In genomic region chr22:29030016-29030617, GRCh38 we compare ENCODE assay signal across 8 cellular contexts. TPM values are rescaled to one million over a fixed set of nuclear protein-coding genes. Genes with fewer than 3 reads are reported as not detected.
DNase-seq lines count a peak whose midpoint lies in the region; ATAC-seq and TF ChIP-seq lines count a peak whose summit lies in the region.

No MANE protein-coding gene starts in this region.

- peak overlapping the region; percentile 7; the same call in 1 of the 2 replicates for H3K4me2 ChIP-seq in DND-41 (ENCODE audit: insufficient read depth, low read length)

- no TSS peak for BruUV-seq in Caco-2 (replicated peaks; lab: Mats Ljungman, UMichigan)

- no peak overlapping the region for H3K27ac ChIP-seq in DND-41 (ENCODE audit: low read length)
- H3K27ac ChIP-seq in prostate gland = peak overlapping the region; percentile 74 to 83

- 10% methylated on average over 20 of the region's 20 CpGs for WGBS in prostate gland

- no peaks in the 10 kb centered on the region for H3K9me3 Mint-ChIP-seq in Caco-2 (ENCODE audit: unreplicated experiment)

- H2AFZ ChIP-seq in DND-41 (ENCODE audit: low read depth, low read length) = no peak overlapping the region

- DNase-seq in DND-41 = no peak
- peak; percentile 62 for DNase-seq in RPMI7951 (ENCODE audit: low read depth)
- DNase-seq in fibroblast of mammary gland (ENCODE audit: low read depth) = peak; percentile 28
- no peak for DNase-seq in prostate gland (ENCODE audit: low spot score)
- no peak for DNase-seq in activated gamma-delta T cell (lab: John Stamatoyannopoulos, UW)
- no peak for DNase-seq in GM19240 (ENCODE audit: insufficient read length, low spot score)
- DNase-seq in Caco-2 = no peak

- H3K4me1 ChIP-seq in DND-41 (ENCODE audit: insufficient read depth, low read length) (peaks cover 9% of the 10 kb centered on the region; the same call in 1 of the 2 replicates), prostate gland (replicated peaks) (peaks cover 5% of the 10 kb centered on the region), Caco-2 (peaks cover 28% of the 10 kb centered on the region)

- peaks cover 24% of the 10 kb centered on the region for H4K20me1 ChIP-seq in DND-41 (ENCODE audit: insufficient read depth, low read length)

- H3K27me3 ChIP-seq in DND-41 (ENCODE audit: insufficient read depth, low read length, poor library complexity) (peaks cover 18% of the 10 kb centered on the region), prostate gland (replicated peaks; ENCODE audit: insufficient read depth) (no peaks in the 10 kb centered on the region), Caco-2 (replicated peaks; ENCODE audit: control insufficient read depth, insufficient read depth, low read length) (no peaks in the 10 kb centered on the region; the same call in 1 of the 2 replicates)

- H3K4me3 ChIP-seq in DND-41 (ENCODE audit: low read depth in 1 of 2, low read length in 2 of 2) (no peak overlapping the region), fibroblast of mammary gland (ENCODE audit: control insufficient read depth, low read depth, low read length) (peak overlapping the region; percentile 43), prostate gland (peak overlapping the region; percentile 34 to 35), Caco-2 (ENCODE audit: low read depth, low read length) (no peak overlapping the region)

- H3K9me3 ChIP-seq in DND-41 (ENCODE audit: insufficient read depth, low read length, severe bottlenecking) (no peaks in the 10 kb centered on the region), prostate gland (no peaks in the 10 kb centered on the region), Caco-2 (no peaks in the 10 kb centered on the region)

- H3K4me3 Mint-ChIP-seq in Caco-2 (ENCODE audit: unreplicated experiment) = no peak overlapping the region

- ATAC-seq in DND-41 (ENCODE audit: insufficient read depth, low read depth) (no peak), GM21825 (IDR thresholded peaks at IDR 0.05; ENCODE audit: unreplicated experiment) (no peak)

- H3K9ac ChIP-seq in DND-41 (ENCODE audit: low read depth, low read length) = no peak overlapping the region

- H3K4me1 Mint-ChIP-seq in Caco-2 (ENCODE audit: low read depth, unreplicated experiment) = peaks cover 26% of the 10 kb centered on the region

- TF ChIP-seq POLR2A in prostate gland (IDR thresholded peaks at IDR 0.05) = no peak

- no peaks in the 10 kb centered on the region for H3K27me3 Mint-ChIP-seq in Caco-2 (ENCODE audit: insufficient read depth, unreplicated experiment)

- TF ChIP-seq CTCF in DND-41 (IDR thresholded peaks at IDR 0.05; ENCODE audit: borderline replicate concordance, extremely low read depth, low read length, poor library complexity, severe bottlenecking) = no peak
- no peak for TF ChIP-seq CTCF in fibroblast of mammary gland (conservative IDR thresholded peaks at IDR 0.05; ENCODE audit: control insufficient read depth, insufficient read depth, low read depth, low read length)
- peak in 3 of 4 experiments; percentile 14 to 31 (median 14) for TF ChIP-seq CTCF in prostate gland (IDR thresholded peaks at IDR 0.05)
- no peak for TF ChIP-seq CTCF in Caco-2 (IDR thresholded peaks at IDR 0.05; ENCODE audit: insufficient read depth in 1 of 2, low read depth in 1 of 2, low read length in 1 of 2, severe bottlenecking in 1 of 2, unreplicated experiment in 1 of 2)

- CTCF ChIA-PET in Caco-2 (lab: Charles Lee) = no interaction called here

- H3K36me3 ChIP-seq in DND-41 (ENCODE audit: insufficient read depth, low read length) (no peaks in the 10 kb centered on the region), prostate gland (no peaks in the 10 kb centered on the region), Caco-2 (ENCODE audit: control insufficient read depth, insufficient read depth, low read length) (peaks cover 5% of the 10 kb centered on the region)

- H3K27ac Mint-ChIP-seq in Caco-2 (ENCODE audit: unreplicated experiment) = no peak overlapping the region

- POLR2A ChIA-PET in Caco-2 (lab: Charles Lee) = interaction anchor here (0.5 kb wide), 1 partner anchor 78 kb away, joined by 3 read pairs; no protein-coding TSS in a partner anchor

- intact Hi-C loops in prostate gland (cut with DNase I) (loop anchor here (5.0 to 10.0 kb wide), 3 partner anchors 43 to 425 kb away; partner anchors contain the start of gene ZNRF3), Caco-2 (cut with micrococcal nuclease; ENCODE audit: unreplicated experiment) (no loop called here)

- no peaks in the 10 kb centered on the region for H3K79me2 ChIP-seq in DND-41 (ENCODE audit: insufficient read depth, low read length)

- H3K36me3 Mint-ChIP-seq in Caco-2 (ENCODE audit: insufficient read depth, unreplicated experiment) = peaks cover 76% of the 10 kb centered on the region

RNA-seq across cellular contexts. Expression of gene C22orf31, which starts 31.5 kb away (rescaled TPM):
- total RNA-seq in RPMI7951 (2014; rRNA removed; shearing (Covaris generic)) = not detected in 2 replicates
- 1 to 10 TPM in 1 of 2 donors, under 1 TPM in 1; 0.36 to 1.4 TPM for total RNA-seq in prostate gland
- total RNA-seq in Caco-2 (2022) = not detected in 2 replicates

RNA-seq across cellular contexts. Expression of gene KREMEN1, which starts 42.7 kb away (rescaled TPM):
- 6.1 and 6.2 TPM in 2 replicates for total RNA-seq in RPMI7951 (2014; rRNA removed; shearing (Covaris generic))
- total RNA-seq in prostate gland = 10 to 100 TPM; 19.3 to 49.0 TPM
- total RNA-seq in Caco-2 (2022) = 28.7 and 29.7 TPM in 2 replicates

Comparison
In these comparisons a context has a peak if more than half of its experiments do, and no peak if none do; other contexts are left out.
1. DNase-seq: peak in RPMI7951 (single experiment) and fibroblast of mammary gland (single experiment); none in DND-41 (single experiment), prostate gland (single experiment), activated gamma-delta T cell (single experiment), GM19240 (single experiment) and Caco-2 (0 of 2).
2. H3K4me3 ChIP-seq: peak in fibroblast of mammary gland (single experiment) and prostate gland (2 of 2); none in DND-41 (0 of 2) and Caco-2 (single experiment).
3. CTCF ChIP-seq: peak in prostate gland (3 of 4); none in DND-41 (single experiment), fibroblast of mammary gland (single experiment) and Caco-2 (0 of 2).